In genomic region chr2:200471928-200472645, GRCh38 we compare ENCODE assay signal across 12 cellular contexts. TPM values are rescaled to one million over a fixed set of nuclear protein-coding genes. Genes with fewer than 3 reads are reported as not detected.
DNase-seq lines count a peak whose midpoint lies in the region; ATAC-seq and TF ChIP-seq lines count a peak whose summit lies in the region.
"Had no signal": no experiment of that assay in that cellular context is flagged by ENCODE, and none has a peak within 500 bp of the region (broad histone marks: within the 10 kb centered on the region; RNA-seq: fewer than 3 reads in every experiment).

No MANE protein-coding gene starts in this region.

- H3K36me3 Mint-ChIP-seq in WTC11 (peaks cover 85% of the 10 kb centered on the region), CD14-positive monocyte (peaks cover 24 to 31% of the 10 kb centered on the region in 2 donors)

- CTCF ChIA-PET in WTC11 (lab: Charles Lee) = interaction anchor here (1.0 to 2.2 kb wide), 3 partner anchors 11 to 498 kb away, joined by 4 to 10 read pairs (median 5); no protein-coding TSS in a partner anchor

- intact Hi-C loops in CD14-positive monocyte (cut with micrococcal nuclease) = loop anchor here in 1 of 2 donors (5.0 kb wide), 1 partner anchor 490 kb away; no protein-coding TSS in a partner anchor

- ATAC-seq in GM18867 (IDR thresholded peaks at IDR 0.05; ENCODE audit: unreplicated experiment) (peak; percentile 10), GM21515 (IDR thresholded peaks at IDR 0.05; ENCODE audit: unreplicated experiment) (peak; percentile 34), HG03045 (IDR thresholded peaks at IDR 0.05; ENCODE audit: unreplicated experiment) (peak; percentile 7), WTC11 (no peak), left lobe of liver (no peak)
- ATAC-seq: left ventricle myocardium superior had no signal

- H3K4me1 Mint-ChIP-seq in WTC11 = peaks cover 38% of the 10 kb centered on the region
- H3K4me1 Mint-ChIP-seq in CD14-positive monocyte = peaks cover 3% of the 10 kb centered on the region

- H3K4me3 Mint-ChIP-seq in WTC11 (no peak overlapping the region), CD14-positive monocyte (no peak overlapping the region)

- H3K27me3 Mint-ChIP-seq in WTC11 (ENCODE audit: low read depth) = no peaks in the 10 kb centered on the region
- H3K27me3 Mint-ChIP-seq in CD14-positive monocyte (ENCODE audit: low read depth in 3 of 3) = no peaks in the 10 kb centered on the region
- H3K27me3 Mint-ChIP-seq: IgD-negative memory B cell had no signal

- H3K9me3 Mint-ChIP-seq in WTC11 = no peaks in the 10 kb centered on the region
- no peaks in the 10 kb centered on the region for H3K9me3 Mint-ChIP-seq in CD14-positive monocyte
- H3K9me3 Mint-ChIP-seq: IgD-negative memory B cell had no signal

- H3K27ac Mint-ChIP-seq in WTC11 = peak overlapping the region; percentile 71; the same call in 1 of the 2 replicates
- no peak overlapping the region for H3K27ac Mint-ChIP-seq in CD14-positive monocyte

- POLR2A ChIA-PET in WTC11 (lab: Charles Lee) = no interaction called here

- TF ChIP-seq CTCF in WTC11 (IDR thresholded peaks at IDR 0.05) = no peak
- no peak for TF ChIP-seq CTCF in CD14-positive monocyte (IDR thresholded peaks at IDR 0.05)

- DNase-seq in WTC11 (ENCODE audit: low spot score) (no peak), left lobe of liver (ENCODE audit: low spot score) (no peak), CD14-positive monocyte (ENCODE audit: low spot score) (no peak), kidney glomerular epithelial cell (lab: John Stamatoyannopoulos, UW) (no peak)
- no peak for DNase-seq in activated CD4-positive, alpha-beta T cell treated with anti-CD3 and anti-CD28 coated beads, Interleukin-2, amount 50 U/mL, for 48 hours
- DNase-seq: aorta, left ventricle myocardium superior, NCI-H1930 had no signal

TF ChIP-seq in WTC11, 78 proteins besides CTCF, POLR2A, EP300 and RAD21:
- no peak for TF ChIP-seq FOXP4 (CRISPR knock-in tag; IDR thresholded peaks at IDR 0.05)
- TF ChIP-seq IRF2 (CRISPR knock-in tag; IDR thresholded peaks at IDR 0.05; ENCODE audit: borderline replicate concordance, low read depth) = no peak
- no peak for TF ChIP-seq E2F1 (CRISPR knock-in tag; IDR thresholded peaks at IDR 0.05)
- TF ChIP-seq USF1 (CRISPR knock-in tag; IDR thresholded peaks at IDR 0.05) = no peak
- no peak for TF ChIP-seq SMAD4 (CRISPR knock-in tag; IDR thresholded peaks at IDR 0.05)

RNA-seq across cellular contexts. Expression of gene KCTD18, which starts 37.8 kb away (rescaled TPM):
- total RNA-seq in WTC11 (2021) (4.9 to 6.7 TPM (median 5.7 TPM) in 3 replicates), left lobe of liver (8.9 TPM)
- polyA plus RNA-seq in CD14-positive monocyte = 10 to 100 TPM in 1 of 2 donors, 1 to 10 TPM in 1; 9.7 to 14.6 TPM

RNA-seq across cellular contexts. Expression of gene SGO2, which starts 53.9 kb away (rescaled TPM):
- 29.9 to 34.1 TPM (median 30.5 TPM) in 3 replicates for total RNA-seq in WTC11 (2021)
- total RNA-seq in left lobe of liver = 0.50 TPM
- 1 to 10 TPM; 1.4 to 1.5 TPM for polyA plus RNA-seq in CD14-positive monocyte

Comparison
In these comparisons a context has a peak if more than half of its experiments do, and no peak if none do; other contexts are left out.
1. ATAC-seq: peak in GM18867 (single experiment), GM21515 (single experiment) and HG03045 (single experiment); none in WTC11 (single experiment) and left lobe of liver (single experiment).
2. RNA of gene SGO2, which starts 53.9 kb away (total RNA-seq): 29.9 to 34.1 TPM in WTC11; 0.50 TPM in left lobe of liver (single experiment); every median in the first group is over 10 times any median in the second.